1 cellular context compared by ENCODE assay signal in genomic region chr12:14239350-14239934, GRCh38.
TF ChIP-seq lines count a peak whose summit lies in the region.

No MANE protein-coding gene starts in this region.

TF ChIP-seq in H1, 55 proteins besides CTCF, POLR2A, EP300 and RAD21 (continued from another document):
- TF ChIP-seq CHD7 (IDR thresholded peaks at IDR 0.05; ENCODE audit: insufficient replicate concordance, low read length) (no peak), RBBP5 (IDR thresholded peaks at IDR 0.05; ENCODE audit: borderline replicate concordance, low read depth, low read length) (no peak), HDAC6 (IDR thresholded peaks at IDR 0.05; ENCODE audit: low read depth, low read length) (no peak), HDAC2 (IDR thresholded peaks at IDR 0.05; ENCODE audit: borderline replicate concordance in 1 of 2, low read depth in 2 of 2, low read length in 2 of 2) (no peak), CEBPB (IDR thresholded peaks at IDR 0.05; ENCODE audit: low read depth, low read length) (peak; percentile 86), MAX (IDR thresholded peaks at IDR 0.05) (no peak)
- TF ChIP-seq, protein P1, sequence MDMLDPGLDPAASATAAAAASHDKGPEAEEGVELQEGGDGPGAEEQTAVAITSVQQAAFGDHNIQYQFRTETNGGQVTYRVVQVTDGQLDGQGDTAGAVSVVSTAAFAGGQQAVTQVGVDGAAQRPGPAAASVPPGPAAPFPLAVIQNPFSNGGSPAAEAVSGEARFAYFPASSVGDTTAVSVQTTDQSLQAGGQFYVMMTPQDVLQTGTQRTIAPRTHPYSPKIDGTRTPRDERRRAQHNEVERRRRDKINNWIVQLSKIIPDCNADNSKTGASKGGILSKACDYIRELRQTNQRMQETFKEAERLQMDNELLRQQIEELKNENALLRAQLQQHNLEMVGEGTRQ (IDR thresholded peaks at IDR 0.05; ENCODE audit: low read length): no peak
- TF ChIP-seq, protein P2, sequence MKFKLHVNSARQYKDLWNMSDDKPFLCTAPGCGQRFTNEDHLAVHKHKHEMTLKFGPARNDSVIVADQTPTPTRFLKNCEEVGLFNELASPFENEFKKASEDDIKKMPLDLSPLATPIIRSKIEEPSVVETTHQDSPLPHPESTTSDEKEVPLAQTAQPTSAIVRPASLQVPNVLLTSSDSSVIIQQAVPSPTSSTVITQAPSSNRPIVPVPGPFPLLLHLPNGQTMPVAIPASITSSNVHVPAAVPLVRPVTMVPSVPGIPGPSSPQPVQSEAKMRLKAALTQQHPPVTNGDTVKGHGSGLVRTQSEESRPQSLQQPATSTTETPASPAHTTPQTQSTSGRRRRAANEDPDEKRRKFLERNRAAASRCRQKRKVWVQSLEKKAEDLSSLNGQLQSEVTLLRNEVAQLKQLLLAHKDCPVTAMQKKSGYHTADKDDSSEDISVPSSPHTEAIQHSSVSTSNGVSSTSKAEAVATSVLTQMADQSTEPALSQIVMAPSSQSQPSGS (IDR thresholded peaks at IDR 0.05; ENCODE audit: low read length): no peak
